ENCODE assay signal across 17 cellular contexts in the genomic region with DNA sequence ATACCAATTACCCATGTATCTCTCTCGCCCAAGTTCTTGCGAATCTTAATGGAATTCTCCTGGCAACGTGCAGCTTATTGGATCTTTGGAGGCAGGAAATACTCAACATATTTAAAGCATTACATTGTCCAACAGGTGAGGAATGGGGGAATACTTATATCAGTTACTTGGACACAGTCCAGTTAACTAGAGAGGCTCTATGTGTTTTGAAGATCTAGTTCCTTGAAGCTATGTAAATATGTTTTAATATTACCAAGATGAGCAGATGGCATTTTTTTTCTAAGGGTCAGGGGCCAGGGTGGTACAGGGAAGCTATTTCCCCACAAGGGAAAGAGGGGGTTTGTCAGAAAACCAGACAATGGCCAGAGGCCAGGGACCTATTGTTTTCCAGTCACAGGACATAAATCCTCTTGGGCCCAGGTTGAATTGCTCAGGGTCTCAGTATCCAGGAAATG. TPM values are rescaled to one million over a fixed set of nuclear protein-coding genes. Genes with fewer than 3 reads are reported as not detected.
DNase-seq lines count a peak whose midpoint lies in the region; ATAC-seq and FAIRE-seq lines count a peak whose summit lies in the region.
"Had no signal": no experiment of that assay in that cellular context is flagged by ENCODE, and none has a peak within 500 bp of the region (broad histone marks: within the 10 kb centered on the region; RNA-seq: fewer than 3 reads in every experiment).

No MANE protein-coding gene starts in this region.

- no peak for ATAC-seq in HG03196 (IDR thresholded peaks at IDR 0.05; ENCODE audit: unreplicated experiment)

- peak; percentile 87 for DNase-seq in A172 (ENCODE audit: low spot score)
- DNase-seq in HS-5 (ENCODE audit: low read depth) = peak; percentile 53
- peak; percentile 1 to 61 for DNase-seq in SW 1271 (lab: John Stamatoyannopoulos, UW)
- DNase-seq in glomerular endothelial cell (ENCODE audit: extremely low read depth, low read depth, low spot score) = peak; percentile 77
- no peak for DNase-seq in NK-92 (lab: John Stamatoyannopoulos, UW; ENCODE audit: unreplicated experiment)
- no peak for DNase-seq in frontal cortex (ENCODE audit: low spot score in 2 of 2)
- no peak for DNase-seq in G401 (ENCODE audit: low spot score)
- DNase-seq: activated CD4-positive, alpha-beta T cell treated with anti-CD3 and anti-CD28 coated beads for 48 hours; activated T-cell treated with anti-CD3 and anti-CD28 coated beads for 4 hours; COR-L47; islet precursor cell; MV-4-11; stimulated activated CD4-positive, alpha-beta T cell treated with anti-CD3 and anti-CD28 coated beads, Interleukin-15, amount 100 ng/mL, for 24 hours; T-helper 9 cell had no signal

- no peak for FAIRE-seq in frontal cortex (lab: Jason Lieb, UNC)

- in situ Hi-C loops in G401 (cut with HindIII; ENCODE audit: low sequenced_read_pairs) = no loop called here

RNA-seq across cellular contexts. Expression of a gene that starts 26.8 kb away (rescaled TPM):
- total RNA-seq in A172 (2014; rRNA removed; shearing (Covaris generic)) = 6.7 and 7.5 TPM in 2 replicates
- total RNA-seq in glomerular endothelial cell = not detected in 2 replicates
- 2.9 TPM for total RNA-seq in frontal cortex
- not detected in 2 replicates for total RNA-seq in G401 (2014; rRNA removed; shearing (Covaris generic))
- total RNA-seq: cardiac muscle cell, prostate gland had no signal

Comparison
In these comparisons a context has a peak if more than half of its experiments do, and no peak if none do; other contexts are left out.
1. DNase-seq: peak in A172 (single experiment), HS-5 (single experiment), SW 1271 (2 of 2) and glomerular endothelial cell (single experiment); none in NK-92 (single experiment), frontal cortex (0 of 2) and G401 (single experiment).